ENCODE assay signal across 18 cellular contexts in genomic region chr14:72932893-72933292, GRCh38.
"Had no signal": no experiment of that assay in that cellular context is flagged by ENCODE, and none has a peak within 500 bp of the region (broad histone marks: within the 10 kb centered on the region; RNA-seq: fewer than 3 reads in every experiment).

No MANE protein-coding gene starts in this region.

- H3K36me3 ChIP-seq: colonic mucosa, thoracic aorta, transverse colon had no signal

- H3K4me1 ChIP-seq: colonic mucosa, right atrium auricular region, sigmoid colon had no signal

- ATAC-seq: esophagus mucosa; heart left ventricle; mucosa of descending colon; naive thymus-derived CD8-positive, alpha-beta T cell had no signal

- DNase-seq: colonic mucosa; effector CD8-positive, alpha-beta T cell; heart left ventricle; hippocampal formation; kidney glomerular epithelial cell; mucosa of descending colon; naive thymus-derived CD8-positive, alpha-beta T cell; posterior cingulate gyrus; sigmoid colon; stimulated activated CD4-positive, alpha-beta T cell treated with anti-CD3 and anti-CD28 coated beads, Interleukin-12 subunit alpha, Interleukin-12 subunit beta, amount 100 ng/mL, for 4 hours; stimulated activated naive CD4-positive, alpha-beta T cell; stomach; substantia nigra; transverse colon had no signal

- H3K9me3 Mint-ChIP-seq: naive thymus-derived CD8-positive, alpha-beta T cell had no signal

- H3K27me3 Mint-ChIP-seq: naive thymus-derived CD8-positive, alpha-beta T cell had no signal

- H3K27ac ChIP-seq: colonic mucosa, heart left ventricle, right atrium auricular region, sigmoid colon, skin epidermis, stomach, thoracic aorta, transverse colon had no signal

- H3K4me3 Mint-ChIP-seq: naive thymus-derived CD8-positive, alpha-beta T cell had no signal

- H3K9me3 ChIP-seq: colonic mucosa, heart left ventricle, mucosa of descending colon, right atrium auricular region, sigmoid colon, stomach, thoracic aorta, transverse colon had no signal

- H3K4me3 ChIP-seq: colonic mucosa, heart left ventricle, mucosa of descending colon, right atrium auricular region, sigmoid colon, skin epidermis, stomach, thoracic aorta, transverse colon had no signal

- H3K27me3 ChIP-seq: colonic mucosa, heart left ventricle, right atrium auricular region, sigmoid colon, stomach, transverse colon had no signal
